Comparison of ENCODE assay signal across 23 cellular contexts in the genomic region with DNA sequence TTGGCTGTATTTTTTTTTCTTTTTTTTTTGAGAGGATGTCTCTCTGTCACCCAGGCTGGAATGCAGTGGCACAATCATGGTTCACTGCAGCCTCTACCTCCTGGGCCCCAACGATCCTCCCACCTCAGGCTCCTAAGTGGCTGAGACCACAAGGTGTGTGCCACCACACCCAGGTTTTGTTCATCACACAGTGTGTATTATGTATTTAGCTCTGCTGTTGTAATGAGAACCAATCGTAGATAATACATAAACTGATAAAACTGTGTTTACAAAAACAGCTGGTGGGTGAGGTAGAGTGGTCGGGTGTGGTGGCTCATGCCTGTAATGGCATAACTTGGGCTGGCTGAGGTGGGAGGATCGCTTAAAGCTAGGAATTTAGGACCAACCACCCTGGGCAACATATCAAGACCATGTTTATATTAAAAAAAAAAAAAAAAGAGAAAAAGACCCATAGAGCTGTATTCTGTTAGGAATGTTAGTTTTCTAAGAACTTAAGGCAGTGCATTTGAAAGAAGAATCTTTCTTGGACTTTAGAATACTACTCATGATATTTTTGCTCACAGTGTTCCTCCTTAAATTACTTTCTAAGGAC. TPM values are rescaled to one million over a fixed set of nuclear protein-coding genes. Genes with fewer than 3 reads are reported as not detected.
DNase-seq lines count a peak whose midpoint lies in the region; ATAC-seq lines count a peak whose summit lies in the region.
"Had no signal": no experiment of that assay in that cellular context is flagged by ENCODE, and none has a peak within 500 bp of the region (broad histone marks: within the 10 kb centered on the region; RNA-seq: fewer than 3 reads in every experiment).

No MANE protein-coding gene starts in this region.

- peaks cover 0 to 1% (median 0%) of the 10 kb centered on the region in 7 donors for H3K9me3 Mint-ChIP-seq in CD4-positive, CD25-positive, alpha-beta regulatory T cell
- H3K9me3 Mint-ChIP-seq in activated naive CD8-positive, alpha-beta T cell treated with anti-CD3 and anti-CD28 coated beads, Interleukin-2, amount 50 U/mL, for 24 hours: no peaks in the 10 kb centered on the region
- H3K9me3 Mint-ChIP-seq: CD8-positive, alpha-beta memory T cell had no signal

- no peak overlapping the region for H3K4me3 ChIP-seq in CD4-positive, CD25-positive, alpha-beta regulatory T cell (ENCODE audit: low read depth, low read length)
- H3K4me3 ChIP-seq: K562 had no signal

- no peak overlapping the region for H3K27ac ChIP-seq in CD4-positive, CD25-positive, alpha-beta regulatory T cell (ENCODE audit: insufficient read depth, low read length, poor library complexity, severe bottlenecking)
- H3K27ac ChIP-seq: C4-2B had no signal

- peaks cover 85% of the 10 kb centered on the region for H3K36me3 ChIP-seq in CD4-positive, CD25-positive, alpha-beta regulatory T cell (ENCODE audit: control insufficient read depth, insufficient read depth, low read length)

- no peaks in the 10 kb centered on the region for H3K27me3 ChIP-seq in CD4-positive, CD25-positive, alpha-beta regulatory T cell (ENCODE audit: control insufficient read depth, insufficient read depth, low read length)

- H3K9me3 ChIP-seq in CD4-positive, CD25-positive, alpha-beta regulatory T cell (ENCODE audit: control insufficient read depth in 2 of 2, low read length in 2 of 2): no peaks in the 10 kb centered on the region

- H3K4me1 ChIP-seq in CD4-positive, CD25-positive, alpha-beta regulatory T cell (ENCODE audit: control insufficient read depth, insufficient read depth, low read length, poor library complexity, severe bottlenecking): no peaks in the 10 kb centered on the region

- peaks cover 2 to 8% (median 7%) of the 10 kb centered on the region in 4 donors for H3K4me1 Mint-ChIP-seq in CD4-positive, CD25-positive, alpha-beta regulatory T cell
- H3K4me1 Mint-ChIP-seq in activated naive CD8-positive, alpha-beta T cell treated with anti-CD3 and anti-CD28 coated beads, Interleukin-2, amount 50 U/mL, for 24 hours: no peaks in the 10 kb centered on the region
- H3K4me1 Mint-ChIP-seq: B cell had no signal

- peak overlapping the region in 2 of 3 donors; percentile 6 to 38 for H3K27ac Mint-ChIP-seq in CD4-positive, CD25-positive, alpha-beta regulatory T cell
- H3K27ac Mint-ChIP-seq in activated naive CD8-positive, alpha-beta T cell treated with anti-CD3 and anti-CD28 coated beads, Interleukin-2, amount 50 U/mL, for 24 hours: peak overlapping the region; percentile 45
- H3K27ac Mint-ChIP-seq: B cell had no signal

- H3K27me3 Mint-ChIP-seq in CD4-positive, CD25-positive, alpha-beta regulatory T cell: no peaks in the 10 kb centered on the region
- H3K27me3 Mint-ChIP-seq in activated naive CD8-positive, alpha-beta T cell treated with anti-CD3 and anti-CD28 coated beads, Interleukin-2, amount 50 U/mL, for 24 hours: no peaks in the 10 kb centered on the region
- H3K27me3 Mint-ChIP-seq: B cell; CD8-positive, alpha-beta memory T cell had no signal

- ATAC-seq in CD4-positive, CD25-positive, alpha-beta regulatory T cell (ENCODE audit: low read depth in 2 of 2): no peak
- ATAC-seq in activated naive CD8-positive, alpha-beta T cell treated with anti-CD3 and anti-CD28 coated beads, Interleukin-2, amount 50 U/mL, for 24 hours: no peak
- ATAC-seq in left colon: peak; percentile 81
- ATAC-seq in HG03354 (IDR thresholded peaks at IDR 0.05; ENCODE audit: poor library complexity, severe bottlenecking, unreplicated experiment): no peak
- no peak for ATAC-seq in GM18907 (IDR thresholded peaks at IDR 0.05; ENCODE audit: unreplicated experiment)
- ATAC-seq: HepG2, K562 had no signal

- H3K4me3 Mint-ChIP-seq in CD4-positive, CD25-positive, alpha-beta regulatory T cell: no peak overlapping the region
- no peak overlapping the region for H3K4me3 Mint-ChIP-seq in activated naive CD8-positive, alpha-beta T cell treated with anti-CD3 and anti-CD28 coated beads, Interleukin-2, amount 50 U/mL, for 24 hours
- H3K4me3 Mint-ChIP-seq: B cell; CD8-positive, alpha-beta memory T cell had no signal

- DNase-seq in AG08396 (ENCODE audit: low spot score): peak; percentile 9
- peak in 1 of 3 donors; percentile 22 for DNase-seq in CD4-positive, CD25-positive, alpha-beta regulatory T cell
- no peak for DNase-seq in activated naive CD8-positive, alpha-beta T cell treated with anti-CD3 and anti-CD28 coated beads, Interleukin-2, amount 50 U/mL, for 24 hours
- DNase-seq in left colon: no peak
- no peak for DNase-seq in stimulated activated CD8-positive, alpha-beta memory T cell treated with anti-CD3 and anti-CD28 coated beads, Interleukin-4, amount 100 ng/mL, for 48 hours
- DNase-seq: CD8-positive, alpha-beta memory T cell; DMS79 treated with DMSO at 0.1 percent for 48 hours; GF-D8; Kasumi-1; NCI-H1092 treated with DMSO at 0.1 percent for 48 hours; NCI-H1436; NCI-H187; NCI-H524; NCI-H82; NK-92 treated with Interleukin-12 subunit alpha and Interleukin-12 subunit beta, amount 100 ng/mL, for 24 hours; Right ventricle myocardium superior; RPMI8226 had no signal

- H3K36me3 Mint-ChIP-seq in CD4-positive, CD25-positive, alpha-beta regulatory T cell: peaks cover 55% of the 10 kb centered on the region
- peaks cover 57% of the 10 kb centered on the region for H3K36me3 Mint-ChIP-seq in activated naive CD8-positive, alpha-beta T cell treated with anti-CD3 and anti-CD28 coated beads, Interleukin-2, amount 50 U/mL, for 24 hours (ENCODE audit: low read depth)

- intact Hi-C loops in left colon (cut with DNase I, micrococcal nuclease): no loop called here

RNA-seq across cellular contexts. Expression of gene POLR2B, which starts 34.9 kb away (rescaled TPM):
- 73.5 TPM for total RNA-seq in CD4-positive, CD25-positive, alpha-beta regulatory T cell
- polyA plus RNA-seq in CD4-positive, CD25-positive, alpha-beta regulatory T cell: 10 to 100 TPM; 52.9 to 83.6 (median 63.5) TPM
- 10 to 100 TPM; 63.3 to 72.1 TPM for total RNA-seq in left colon

RNA-seq across cellular contexts. Expression of gene NOA1, which starts 36.2 kb away (rescaled TPM):
- 19.7 TPM for total RNA-seq in CD4-positive, CD25-positive, alpha-beta regulatory T cell
- 10 to 100 TPM; 25.7 to 27.7 (median 27.4) TPM for polyA plus RNA-seq in CD4-positive, CD25-positive, alpha-beta regulatory T cell
- 10 to 100 TPM; 21.9 to 22.3 TPM for total RNA-seq in left colon
